9 cellular contexts compared by ENCODE assay signal in the genomic region with DNA sequence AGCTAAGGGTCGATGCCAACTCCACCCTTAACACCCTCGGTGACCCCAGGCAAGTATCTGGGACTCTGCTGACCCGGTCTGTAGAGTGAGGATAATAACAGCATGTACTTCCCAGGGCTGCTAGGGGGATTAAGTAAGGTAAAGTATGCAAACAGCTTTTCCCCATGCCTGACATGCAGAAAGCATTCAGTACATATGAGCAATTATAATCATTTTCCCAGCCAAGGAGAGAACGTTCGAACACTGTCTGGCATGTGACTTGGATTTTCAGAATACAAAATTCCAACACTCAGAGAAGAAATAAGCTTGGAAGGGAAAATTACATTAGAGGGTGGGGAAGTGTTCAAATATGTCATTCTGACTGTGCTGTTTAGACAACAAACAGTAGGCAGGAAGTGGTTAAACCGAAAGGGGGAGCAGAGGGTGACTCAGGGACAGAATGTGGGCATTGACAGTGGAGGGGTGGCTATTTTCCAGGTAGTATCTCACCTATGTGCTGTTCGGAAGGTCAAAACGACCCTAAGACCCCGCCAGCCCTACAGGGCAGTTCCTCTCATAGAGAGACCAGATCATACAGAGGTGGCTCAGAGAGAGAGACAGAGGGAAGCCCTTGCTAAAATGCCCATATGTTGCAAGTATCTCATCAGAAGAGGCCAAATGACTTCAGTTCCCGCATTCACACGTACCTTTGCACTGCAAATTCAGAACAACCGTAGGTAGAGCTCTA. TPM values are rescaled to one million over a fixed set of nuclear protein-coding genes. Genes with fewer than 3 reads are reported as not detected.
DNase-seq lines count a peak whose midpoint lies in the region; ATAC-seq and TF ChIP-seq lines count a peak whose summit lies in the region.
"Had no signal": no experiment of that assay in that cellular context is flagged by ENCODE, and none has a peak within 500 bp of the region (broad histone marks: within the 10 kb centered on the region; RNA-seq: fewer than 3 reads in every experiment).

No MANE protein-coding gene starts in this region.

- peaks cover 6% of the 10 kb centered on the region for H3K4me1 Mint-ChIP-seq in endothelial cell (ENCODE audit: unreplicated experiment)

- H3K4me3 Mint-ChIP-seq in endothelial cell (ENCODE audit: unreplicated experiment) = no peak overlapping the region

- WGBS in hepatocyte (ENCODE audit: low lambda C conversion rate, missing lambda C conversion rate) = 68% methylated on average over 12 of the region's 12 CpGs

- H4K20me1 ChIP-seq in DND-41 (ENCODE audit: insufficient read depth, low read length) (no peaks in the 10 kb centered on the region), hepatocyte (ENCODE audit: insufficient read depth, poor library complexity, severe bottlenecking) (no peaks in the 10 kb centered on the region)

- peak overlapping the region; percentile 92 for H3K27ac ChIP-seq in DND-41 (ENCODE audit: low read length)
- H3K27ac ChIP-seq in hepatocyte = peak overlapping the region; percentile 1
- H3K27ac ChIP-seq: psoas muscle had no signal

- H3K79me2 ChIP-seq in DND-41 (ENCODE audit: insufficient read depth, low read length) (no peaks in the 10 kb centered on the region), hepatocyte (no peaks in the 10 kb centered on the region)

- H3K9ac ChIP-seq in DND-41 (ENCODE audit: low read depth, low read length) = peak overlapping the region; percentile 42

- TF ChIP-seq CTCF in DND-41 (IDR thresholded peaks at IDR 0.05; ENCODE audit: borderline replicate concordance, extremely low read depth, low read length, poor library complexity, severe bottlenecking) (no peak), hepatocyte (IDR thresholded peaks at IDR 0.05; ENCODE audit: poor library complexity) (no peak), endothelial cell (IDR thresholded peaks at IDR 0.05; ENCODE audit: unreplicated experiment) (no peak)

- DNase-seq in DND-41 (peak; percentile 78), NAMALWA (ENCODE audit: low spot score) (peak; percentile 36), hepatocyte (ENCODE audit: low spot score) (no peak), endothelial cell (ENCODE audit: low spot score) (no peak)
- DNase-seq in activated T-cell treated with anti-CD3 and anti-CD28 coated beads, Interleukin-2, amount 50 U/mL, for 1 hour = peak; percentile 49
- peak; percentile 31 for DNase-seq in stimulated activated naive CD8-positive, alpha-beta T cell treated with anti-CD3 and anti-CD28 coated beads, Interleukin-15, Interleukin-2, amounts not matched to agents 100 U/mL and 50 U/mL, for 24 hours
- DNase-seq: psoas muscle had no signal

- H3K27ac Mint-ChIP-seq in endothelial cell (ENCODE audit: unreplicated experiment) = no peak overlapping the region

- H3K27me3 ChIP-seq in DND-41 (ENCODE audit: insufficient read depth, low read length, poor library complexity) (no peaks in the 10 kb centered on the region), hepatocyte (no peaks in the 10 kb centered on the region)

- peak overlapping the region in 1 of 2 experiments; percentile 1; a peak in 1 of 4 replicates for H3K4me3 ChIP-seq in DND-41 (ENCODE audit: low read depth in 1 of 2, low read length in 2 of 2)
- H3K4me3 ChIP-seq in hepatocyte = no peak overlapping the region
- H3K4me3 ChIP-seq: psoas muscle had no signal

- H3K27me3 Mint-ChIP-seq in endothelial cell (ENCODE audit: unreplicated experiment) = peaks cover 5% of the 10 kb centered on the region

- H3K9me3 ChIP-seq in DND-41 (ENCODE audit: insufficient read depth, low read length, severe bottlenecking) (no peaks in the 10 kb centered on the region), hepatocyte (ENCODE audit: low read depth) (no peaks in the 10 kb centered on the region)
- H3K9me3 ChIP-seq: psoas muscle had no signal

- H3K9me2 ChIP-seq in hepatocyte (replicated peaks; ENCODE audit: insufficient read depth) = no peaks in the 10 kb centered on the region

- ATAC-seq in DND-41 (ENCODE audit: insufficient read depth, low read depth) (peak; percentile 97), GM21723 (IDR thresholded peaks at IDR 0.05; ENCODE audit: unreplicated experiment) (peak; percentile 86), HG03439 (IDR thresholded peaks at IDR 0.05; ENCODE audit: unreplicated experiment) (no peak)
- ATAC-seq in stimulated activated naive CD8-positive, alpha-beta T cell treated with anti-CD3 and anti-CD28 coated beads, Interleukin-15, Interleukin-2, amounts not matched to agents 100 U/mL and 50 U/mL, for 24 hours = peak; percentile 80

- H3K4me1 ChIP-seq in DND-41 (ENCODE audit: insufficient read depth, low read length) = peaks cover 27% of the 10 kb centered on the region
- H3K4me1 ChIP-seq in hepatocyte (ENCODE audit: insufficient read depth) = peaks cover 7% of the 10 kb centered on the region
- H3K4me1 ChIP-seq: psoas muscle had no signal

- H2AFZ ChIP-seq in DND-41 (ENCODE audit: low read depth, low read length) (peak overlapping the region; percentile 50), hepatocyte (no peak overlapping the region)

- peaks cover 17% of the 10 kb centered on the region for H3K36me3 ChIP-seq in DND-41 (ENCODE audit: insufficient read depth, low read length)
- H3K36me3 ChIP-seq in hepatocyte (replicated peaks; ENCODE audit: insufficient read depth, low read depth) = no peaks in the 10 kb centered on the region

- H3K4me2 ChIP-seq in DND-41 (ENCODE audit: insufficient read depth, low read length) (peak overlapping the region; percentile 43), hepatocyte (peak overlapping the region; percentile 19)

- no peaks in the 10 kb centered on the region for H3K9me3 Mint-ChIP-seq in endothelial cell (ENCODE audit: unreplicated experiment)

- peaks cover 4% of the 10 kb centered on the region for H3K36me3 Mint-ChIP-seq in endothelial cell (ENCODE audit: low read depth, unreplicated experiment)

RNA-seq across cellular contexts. Expression of a gene that starts 14.9 kb away (rescaled TPM):
- 0.24 and 0.73 TPM in 2 replicates for total RNA-seq in hepatocyte
- polyA plus RNA-seq in hepatocyte = 0.66 TPM in 1 of 2 replicates, not detected in the other
- total RNA-seq in endothelial cell (ENCODE audit: unreplicated experiment) = 0.87 TPM

RNA-seq across cellular contexts. Expression of a gene that starts 31.6 kb away (rescaled TPM):
- total RNA-seq in hepatocyte = 25.8 and 29.7 TPM in 2 replicates
- 41.8 and 45.4 TPM in 2 replicates for polyA plus RNA-seq in hepatocyte
- total RNA-seq in endothelial cell (ENCODE audit: unreplicated experiment) = 3.3 TPM

RNA-seq across cellular contexts. Expression of a gene that starts 52.8 kb away (rescaled TPM):
- 43.1 and 58.4 TPM in 2 replicates for total RNA-seq in hepatocyte
- polyA plus RNA-seq in hepatocyte = 65.5 and 66.3 TPM in 2 replicates
- total RNA-seq in endothelial cell (ENCODE audit: unreplicated experiment) = 37.0 TPM

Comparison
In these comparisons a context has a peak if more than half of its experiments do, and no peak if none do; other contexts are left out.
1. DNase-seq: peak in DND-41 (single experiment), NAMALWA (single experiment), activated T-cell treated with anti-CD3 and anti-CD28 coated beads, Interleukin-2, amount 50 U/mL, for 1 hour (single experiment) and stimulated activated naive CD8-positive, alpha-beta T cell treated with anti-CD3 and anti-CD28 coated beads, Interleukin-15, Interleukin-2, amounts not matched to agents 100 U/mL and 50 U/mL, for 24 hours (single experiment); none in hepatocyte (single experiment) and endothelial cell (single experiment).